ENCODE assay signal across 1 cellular context in the genomic region with DNA sequence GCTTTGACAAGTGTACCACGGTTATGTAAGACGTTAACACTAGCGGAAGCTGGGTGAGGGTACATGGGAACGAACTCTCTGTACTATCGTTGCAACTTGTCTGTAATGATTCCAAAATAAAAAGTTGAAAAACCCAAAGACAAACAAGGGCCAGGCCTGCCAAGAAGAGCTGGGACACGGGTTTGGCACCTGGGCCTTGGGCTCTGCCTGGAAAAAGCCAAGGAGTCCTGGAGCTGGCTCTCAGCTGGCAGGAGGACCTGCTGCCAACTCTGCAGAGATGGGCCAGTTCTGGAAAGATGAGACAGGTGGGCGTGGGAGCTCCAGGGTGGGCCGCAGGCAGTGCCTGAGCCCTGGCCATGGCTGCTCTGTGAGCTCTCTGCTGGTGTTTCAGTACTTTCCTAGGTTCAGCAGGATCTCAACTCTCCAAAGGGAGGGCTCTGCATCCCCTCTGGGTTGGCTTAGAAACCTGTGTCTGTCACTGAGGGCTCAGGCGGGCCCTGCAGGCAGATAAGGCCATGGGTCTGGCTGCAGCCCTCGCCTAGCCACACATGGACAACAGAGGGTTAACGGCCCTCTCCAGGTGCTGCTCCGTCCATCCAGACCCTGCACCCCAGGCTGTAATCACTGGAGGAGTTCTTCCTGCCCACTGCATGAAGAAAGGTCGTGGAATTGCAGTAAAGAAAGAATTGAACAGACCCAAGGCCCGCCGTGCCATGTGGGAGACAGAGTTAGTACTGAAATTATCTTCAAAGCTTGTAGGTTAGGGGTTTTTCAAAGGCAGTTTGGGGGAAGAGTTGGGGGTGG.
TF ChIP-seq lines count a peak whose summit lies in the region.

No MANE protein-coding gene starts in this region.

TF ChIP-seq in GM23338, 12 proteins besides CTCF, POLR2A, EP300 and RAD21 (continued from another document):
- TF ChIP-seq, protein P1, sequence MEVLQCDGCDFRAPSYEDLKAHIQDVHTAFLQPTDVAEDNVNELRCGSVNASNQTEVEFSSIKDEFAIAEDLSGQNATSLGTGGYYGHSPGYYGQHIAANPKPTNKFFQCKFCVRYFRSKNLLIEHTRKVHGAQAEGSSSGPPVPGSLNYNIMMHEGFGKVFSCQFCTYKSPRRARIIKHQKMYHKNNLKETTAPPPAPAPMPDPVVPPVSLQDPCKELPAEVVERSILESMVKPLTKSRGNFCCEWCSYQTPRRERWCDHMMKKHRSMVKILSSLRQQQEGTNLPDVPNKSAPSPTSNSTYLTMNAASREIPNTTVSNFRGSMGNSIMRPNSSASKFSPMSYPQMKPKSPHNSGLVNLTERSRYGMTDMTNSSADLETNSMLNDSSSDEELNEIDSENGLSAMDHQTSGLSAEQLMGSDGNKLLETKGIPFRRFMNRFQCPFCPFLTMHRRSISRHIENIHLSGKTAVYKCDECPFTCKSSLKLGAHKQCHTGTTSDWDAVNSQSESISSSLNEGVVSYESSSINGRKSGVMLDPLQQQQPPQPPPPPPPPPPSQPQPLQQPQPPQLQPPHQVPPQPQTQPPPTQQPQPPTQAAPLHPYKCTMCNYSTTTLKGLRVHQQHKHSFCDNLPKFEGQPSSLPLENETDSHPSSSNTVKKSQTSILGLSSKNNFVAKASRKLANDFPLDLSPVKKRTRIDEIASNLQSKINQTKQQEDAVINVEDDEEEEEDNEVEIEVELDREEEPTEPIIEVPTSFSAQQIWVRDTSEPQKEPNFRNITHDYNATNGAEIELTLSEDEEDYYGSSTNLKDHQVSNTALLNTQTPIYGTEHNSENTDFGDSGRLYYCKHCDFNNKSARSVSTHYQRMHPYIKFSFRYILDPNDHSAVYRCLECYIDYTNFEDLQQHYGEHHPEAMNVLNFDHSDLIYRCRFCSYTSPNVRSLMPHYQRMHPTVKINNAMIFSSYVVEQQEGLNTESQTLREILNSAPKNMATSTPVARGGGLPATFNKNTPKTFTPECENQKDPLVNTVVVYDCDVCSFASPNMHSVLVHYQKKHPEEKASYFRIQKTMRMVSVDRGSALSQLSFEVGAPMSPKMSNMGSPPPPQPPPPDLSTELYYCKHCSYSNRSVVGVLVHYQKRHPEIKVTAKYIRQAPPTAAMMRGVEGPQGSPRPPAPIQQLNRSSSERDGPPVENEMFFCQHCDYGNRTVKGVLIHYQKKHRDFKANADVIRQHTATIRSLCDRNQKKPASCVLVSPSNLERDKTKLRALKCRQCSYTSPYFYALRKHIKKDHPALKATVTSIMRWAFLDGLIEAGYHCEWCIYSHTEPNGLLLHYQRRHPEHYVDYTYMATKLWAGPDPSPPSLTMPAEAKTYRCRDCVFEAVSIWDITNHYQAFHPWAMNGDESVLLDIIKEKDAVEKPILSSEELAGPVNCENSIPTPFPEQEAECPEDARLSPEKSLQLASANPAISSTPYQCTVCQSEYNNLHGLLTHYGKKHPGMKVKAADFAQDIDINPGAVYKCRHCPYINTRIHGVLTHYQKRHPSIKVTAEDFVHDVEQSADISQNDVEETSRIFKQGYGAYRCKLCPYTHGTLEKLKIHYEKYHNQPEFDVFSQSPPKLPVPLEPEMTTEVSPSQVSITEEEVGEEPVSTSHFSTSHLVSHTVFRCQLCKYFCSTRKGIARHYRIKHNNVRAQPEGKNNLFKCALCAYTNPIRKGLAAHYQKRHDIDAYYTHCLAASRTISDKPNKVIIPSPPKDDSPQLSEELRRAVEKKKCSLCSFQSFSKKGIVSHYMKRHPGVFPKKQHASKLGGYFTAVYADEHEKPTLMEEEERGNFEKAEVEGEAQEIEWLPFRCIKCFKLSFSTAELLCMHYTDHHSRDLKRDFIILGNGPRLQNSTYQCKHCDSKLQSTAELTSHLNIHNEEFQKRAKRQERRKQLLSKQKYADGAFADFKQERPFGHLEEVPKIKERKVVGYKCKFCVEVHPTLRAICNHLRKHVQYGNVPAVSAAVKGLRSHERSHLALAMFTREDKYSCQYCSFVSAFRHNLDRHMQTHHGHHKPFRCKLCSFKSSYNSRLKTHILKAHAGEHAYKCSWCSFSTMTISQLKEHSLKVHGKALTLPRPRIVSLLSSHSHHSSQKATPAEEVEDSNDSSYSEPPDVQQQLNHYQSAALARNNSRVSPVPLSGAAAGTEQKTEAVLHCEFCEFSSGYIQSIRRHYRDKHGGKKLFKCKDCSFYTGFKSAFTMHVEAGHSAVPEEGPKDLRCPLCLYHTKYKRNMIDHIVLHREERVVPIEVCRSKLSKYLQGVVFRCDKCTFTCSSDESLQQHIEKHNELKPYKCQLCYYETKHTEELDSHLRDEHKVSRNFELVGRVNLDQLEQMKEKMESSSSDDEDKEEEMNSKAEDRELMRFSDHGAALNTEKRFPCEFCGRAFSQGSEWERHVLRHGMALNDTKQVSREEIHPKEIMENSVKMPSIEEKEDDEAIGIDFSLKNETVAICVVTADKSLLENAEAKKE (CRISPR knock-in tag; IDR thresholded peaks at IDR 0.05): no peak
- TF ChIP-seq ZNF331 (CRISPR knock-in tag; IDR thresholded peaks at IDR 0.05; ENCODE audit: low read depth) (no peak), STAT1 (IDR thresholded peaks at IDR 0.05; ENCODE audit: unreplicated experiment) (no peak), POLR2AphosphoS5 (IDR thresholded peaks at IDR 0.05; ENCODE audit: low read depth) (no peak), EZH2phosphoT487 (IDR thresholded peaks at IDR 0.05; ENCODE audit: unreplicated experiment) (no peak), ZNF114 (CRISPR knock-in tag; IDR thresholded peaks at IDR 0.05) (no peak)
- TF ChIP-seq, protein P2, sequence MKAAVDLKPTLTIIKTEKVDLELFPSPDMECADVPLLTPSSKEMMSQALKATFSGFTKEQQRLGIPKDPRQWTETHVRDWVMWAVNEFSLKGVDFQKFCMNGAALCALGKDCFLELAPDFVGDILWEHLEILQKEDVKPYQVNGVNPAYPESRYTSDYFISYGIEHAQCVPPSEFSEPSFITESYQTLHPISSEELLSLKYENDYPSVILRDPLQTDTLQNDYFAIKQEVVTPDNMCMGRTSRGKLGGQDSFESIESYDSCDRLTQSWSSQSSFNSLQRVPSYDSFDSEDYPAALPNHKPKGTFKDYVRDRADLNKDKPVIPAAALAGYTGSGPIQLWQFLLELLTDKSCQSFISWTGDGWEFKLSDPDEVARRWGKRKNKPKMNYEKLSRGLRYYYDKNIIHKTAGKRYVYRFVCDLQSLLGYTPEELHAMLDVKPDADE (IDR thresholded peaks at IDR 0.05): no peak
TF ChIP-seq in GM23338: peak in this region for 0.
